8 cellular contexts compared by ENCODE assay signal in genomic region chr16:85947511-85948509, GRCh38. TPM values are rescaled to one million over a fixed set of nuclear protein-coding genes. Genes with fewer than 3 reads are reported as not detected.
DNase-seq lines count a peak whose midpoint lies in the region; ATAC-seq and TF ChIP-seq lines count a peak whose summit lies in the region.

No MANE protein-coding gene starts in this region.

- no peaks in the 10 kb centered on the region for H3K9me3 Mint-ChIP-seq in activated naive CD8-positive, alpha-beta T cell (ENCODE audit: low read depth)
- no peaks in the 10 kb centered on the region for H3K9me3 Mint-ChIP-seq in stimulated activated naive CD8-positive, alpha-beta T cell treated with anti-CD3 and anti-CD28 coated beads, Interleukin-15, amount 100 ng/mL, for 72 hours

- no peaks in the 10 kb centered on the region for H3F3A ChIP-seq in PC-9 (ENCODE audit: insufficient read depth, low read depth)

- H3K27me3 ChIP-seq in BLaER1 = no peaks in the 10 kb centered on the region
- H3K27me3 ChIP-seq in PC-9 (ENCODE audit: insufficient read depth, low read depth) = peaks cover 100% of the 10 kb centered on the region

- no peak overlapping the region; the same call in 1 of the 2 replicates for H3K9ac ChIP-seq in BLaER1

- peak overlapping the region; percentile 78 for H3K4me3 Mint-ChIP-seq in activated naive CD8-positive, alpha-beta T cell
- peak overlapping the region; percentile 51 to 68 for H3K4me3 Mint-ChIP-seq in stimulated activated naive CD8-positive, alpha-beta T cell treated with anti-CD3 and anti-CD28 coated beads, Interleukin-15, amount 100 ng/mL, for 72 hours

- H3K27me3 Mint-ChIP-seq in activated naive CD8-positive, alpha-beta T cell = no peaks in the 10 kb centered on the region
- peaks cover 15% of the 10 kb centered on the region for H3K27me3 Mint-ChIP-seq in stimulated activated naive CD8-positive, alpha-beta T cell treated with anti-CD3 and anti-CD28 coated beads, Interleukin-15, amount 100 ng/mL, for 72 hours

- no peaks in the 10 kb centered on the region for H3K36me3 ChIP-seq in BLaER1
- no peaks in the 10 kb centered on the region for H3K36me3 ChIP-seq in PC-9 (ENCODE audit: low read depth)

- H3K36me3 Mint-ChIP-seq in activated naive CD8-positive, alpha-beta T cell = no peaks in the 10 kb centered on the region

- H3K79me2 ChIP-seq in PC-9 (ENCODE audit: low read depth) = no peaks in the 10 kb centered on the region

- H4K20me1 ChIP-seq in BLaER1 = no peaks in the 10 kb centered on the region
- H4K20me1 ChIP-seq in PC-9 (ENCODE audit: insufficient read depth) = no peaks in the 10 kb centered on the region

- BruUV-seq in PC-9 (replicated peaks; lab: Mats Ljungman, UMichigan) = no TSS peak

- H2AFZ ChIP-seq in PC-9 = no peak overlapping the region

- ATAC-seq in GM19452 (IDR thresholded peaks at IDR 0.05; ENCODE audit: unreplicated experiment) = peak; percentile 74
- ATAC-seq in HG03521 (IDR thresholded peaks at IDR 0.05; ENCODE audit: unreplicated experiment) = peak; percentile 60
- peak; percentile 91 for ATAC-seq in stimulated activated naive CD8-positive, alpha-beta T cell treated with anti-CD3 and anti-CD28 coated beads, Interleukin-15, amount 100 ng/mL, for 72 hours

- no peaks in the 10 kb centered on the region for H3K9me2 ChIP-seq in PC-9 (ENCODE audit: insufficient read depth)

- no peaks in the 10 kb centered on the region for H3K9me3 ChIP-seq in BLaER1
- H3K9me3 ChIP-seq in PC-9 (ENCODE audit: insufficient read depth, low read depth) = no peaks in the 10 kb centered on the region

- DNase-seq in stimulated activated naive CD8-positive, alpha-beta T cell treated with anti-CD3 and anti-CD28 coated beads, Interleukin-15, amount 100 ng/mL, for 72 hours = peak; percentile 58 to 60
- DNase-seq in PC-9 (no peak), COLO668 (lab: John Stamatoyannopoulos, UW; ENCODE audit: unreplicated experiment) (no peak)
- DNase-seq in effector CD4-positive, alpha-beta T cell = no peak

- H3K27ac Mint-ChIP-seq in activated naive CD8-positive, alpha-beta T cell = peak overlapping the region; percentile 92
- H3K27ac Mint-ChIP-seq in stimulated activated naive CD8-positive, alpha-beta T cell treated with anti-CD3 and anti-CD28 coated beads, Interleukin-15, amount 100 ng/mL, for 72 hours = peak overlapping the region in 1 of 2 donors; percentile 74

- H3K27ac ChIP-seq in BLaER1 (peak overlapping the region; percentile 60), PC-9 (no peak overlapping the region)

- POLR2A ChIA-PET in PC-9 (lab: Charles Lee; ENCODE audit: unreplicated experiment) = no interaction called here

- CTCF ChIA-PET in PC-9 (lab: Charles Lee) = no interaction called here

- intact Hi-C loops in PC-9 (cut with micrococcal nuclease; ENCODE audit: unreplicated experiment) = no loop called here

- peaks cover 71% of the 10 kb centered on the region for H3K4me1 Mint-ChIP-seq in activated naive CD8-positive, alpha-beta T cell (ENCODE audit: low read depth)
- H3K4me1 Mint-ChIP-seq in stimulated activated naive CD8-positive, alpha-beta T cell treated with anti-CD3 and anti-CD28 coated beads, Interleukin-15, amount 100 ng/mL, for 72 hours = peaks cover 85% of the 10 kb centered on the region

- H3K4me3 ChIP-seq in BLaER1 (no peak overlapping the region), PC-9 (no peak overlapping the region)

- H3K4me1 ChIP-seq in BLaER1 = peaks cover 78% of the 10 kb centered on the region
- H3K4me1 ChIP-seq in PC-9 (replicated peaks; ENCODE audit: insufficient read depth) = no peaks in the 10 kb centered on the region

- TF ChIP-seq CTCF in PC-9 (conservative IDR thresholded peaks at IDR 0.05) = no peak

- H3K4me2 ChIP-seq in BLaER1 (peak overlapping the region; percentile 85), PC-9 (no peak overlapping the region)

RNA-seq across cellular contexts. Expression of gene IRF8, which starts 48.8 kb away (rescaled TPM):
- total RNA-seq in PC-9 (2021) = not detected in 2 replicates

Comparison
In these comparisons a context has a peak if more than half of its experiments do, and no peak if none do; other contexts are left out.
1. DNase-seq: peak in stimulated activated naive CD8-positive, alpha-beta T cell treated with anti-CD3 and anti-CD28 coated beads, Interleukin-15, amount 100 ng/mL, for 72 hours (2 of 2); none in PC-9 (0 of 2), effector CD4-positive, alpha-beta T cell (single experiment) and COLO668 (single experiment).
2. Peak in every context shown above with its lines, with median percentiles within 50 percentile points of each other: ATAC-seq.